21 cellular contexts compared by ENCODE assay signal in the genomic region with DNA sequence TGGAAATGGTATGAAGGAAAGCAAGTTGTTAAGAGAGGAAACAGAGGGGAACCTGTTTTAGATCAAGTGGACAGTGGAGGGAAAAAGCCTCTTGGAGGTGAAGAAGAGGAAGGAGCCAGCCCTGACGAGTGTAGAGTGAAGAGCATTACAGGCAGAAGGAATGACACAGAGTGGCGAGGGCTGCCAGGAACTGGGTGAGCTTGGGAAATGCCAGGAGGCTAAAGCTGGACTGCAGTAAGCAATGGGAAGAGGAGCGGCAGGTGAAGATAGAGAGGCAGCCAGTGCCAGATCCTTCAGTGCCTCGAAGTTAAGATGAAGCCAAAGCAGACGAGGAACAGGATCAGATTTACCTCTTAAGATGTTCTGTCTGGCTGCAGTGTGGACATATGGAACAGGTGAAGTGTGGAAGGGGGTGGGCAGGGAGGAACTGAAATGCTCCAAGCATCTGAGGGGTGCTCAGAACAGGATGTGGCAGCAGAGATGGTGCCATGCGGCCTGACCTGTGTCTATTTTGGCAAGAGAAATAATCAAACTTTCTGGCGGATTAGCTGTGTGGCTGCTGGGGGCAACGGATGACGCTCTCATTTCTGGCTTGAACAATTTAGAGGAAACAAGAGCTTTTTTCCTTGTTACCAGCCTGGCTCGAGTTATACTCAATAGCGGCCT.
DNase-seq lines count a peak whose midpoint lies in the region; ATAC-seq and TF ChIP-seq lines count a peak whose summit lies in the region.
"Had no signal": no experiment of that assay in that cellular context is flagged by ENCODE, and none has a peak within 500 bp of the region (broad histone marks: within the 10 kb centered on the region; RNA-seq: fewer than 3 reads in every experiment).

No MANE protein-coding gene starts in this region.

- no peak overlapping the region for H3K27ac Mint-ChIP-seq in endothelial cell (ENCODE audit: unreplicated experiment)
- H3K27ac Mint-ChIP-seq: CD4-positive, alpha-beta T cell had no signal

- no peaks in the 10 kb centered on the region for H3K27me3 Mint-ChIP-seq in endothelial cell (ENCODE audit: unreplicated experiment)
- H3K27me3 Mint-ChIP-seq: CD4-positive, alpha-beta T cell had no signal

- no peaks in the 10 kb centered on the region for H3K27me3 ChIP-seq in right atrium auricular region
- H3K27me3 ChIP-seq in H7 (ENCODE audit: control insufficient read depth, insufficient read depth, low read length): no peaks in the 10 kb centered on the region

- no peaks in the 10 kb centered on the region for H3K4me1 Mint-ChIP-seq in endothelial cell (ENCODE audit: unreplicated experiment)

- H3K4me3 ChIP-seq in right atrium auricular region (no peak overlapping the region), H7 (ENCODE audit: insufficient read depth, low read depth, low read length) (no peak overlapping the region)
- H3K4me3 ChIP-seq: PC-9 had no signal

- intact Hi-C loops in left cardiac atrium (cut with DNase I): no loop called here

- H3K36me3 Mint-ChIP-seq in endothelial cell (ENCODE audit: low read depth, unreplicated experiment): peaks cover 8% of the 10 kb centered on the region

- TF ChIP-seq CTCF in right atrium auricular region (IDR thresholded peaks at IDR 0.05) (no peak), endothelial cell (IDR thresholded peaks at IDR 0.05; ENCODE audit: unreplicated experiment) (no peak)

- H3K9me3 Mint-ChIP-seq in endothelial cell (ENCODE audit: unreplicated experiment): peaks cover 44% of the 10 kb centered on the region

- peak; percentile 29 to 43 for ATAC-seq in left cardiac atrium
- no peak for ATAC-seq in GM19351 (IDR thresholded peaks at IDR 0.05; ENCODE audit: unreplicated experiment)
- no peak for ATAC-seq in SK-N-SH treated with all-trans-retinoic acid at 6 μM for 48 hours

- peak overlapping the region in 1 of 2 donors; percentile 8 for H3K27ac ChIP-seq in right atrium auricular region
- H3K27ac ChIP-seq: HL-60, PC-9 had no signal

- peak overlapping the region; percentile 7 for H3K4me3 Mint-ChIP-seq in endothelial cell (ENCODE audit: unreplicated experiment)
- H3K4me3 Mint-ChIP-seq: CD4-positive, alpha-beta T cell had no signal

- H3K9me3 ChIP-seq in right atrium auricular region: no peaks in the 10 kb centered on the region

- DNase-seq in left cardiac atrium: no peak
- DNase-seq in right atrium auricular region (ENCODE audit: low spot score): no peak
- DNase-seq in NCI-H524 treated with DMSO at 0.1 percent for 48 hours (lab: John Stamatoyannopoulos, UW): peak; percentile 63
- DNase-seq in endothelial cell (ENCODE audit: low spot score): no peak
- DNase-seq in stimulated activated naive CD4-positive, alpha-beta T cell treated with Interleukin-2 at 50 U/mL for 16 hours (lab: John Stamatoyannopoulos, UW): no peak
- DNase-seq in H7: no peak
- DNase-seq: 8988T; ACHN; CD4-positive, alpha-beta T cell; COR-L47; NCI-H1105; NCI-H1436 treated with DMSO at 0.1 percent for 48 hours; NCI-H187 treated with DMSO at 0.1 percent for 48 hours; NCI-H2227 treated with DMSO at 0.1 percent for 48 hours; NK-92 treated with Interleukin-12 subunit alpha and Interleukin-12 subunit beta, amount 100 ng/mL, for 24 hours; PC-9; Right ventricle myocardium superior; T-helper 1 cell had no signal

- H3K4me1 ChIP-seq in right atrium auricular region: no peaks in the 10 kb centered on the region

- no peaks in the 10 kb centered on the region for H3K36me3 ChIP-seq in right atrium auricular region
- H3K36me3 ChIP-seq in H7 (replicated peaks; ENCODE audit: control insufficient read depth, insufficient read depth, low read length): no peaks in the 10 kb centered on the region

TF ChIP-seq in SK-N-SH treated with all-trans-retinoic acid at 6 μM for 48 hours, 23 proteins besides CTCF, POLR2A, EP300 and RAD21:
- TF ChIP-seq ZFP3 (CRISPR knock-in tag; IDR thresholded peaks at IDR 0.05): no peak
- no peak for TF ChIP-seq GLIS3 (CRISPR knock-in tag; IDR thresholded peaks at IDR 0.05)
- TF ChIP-seq ESRRG (CRISPR knock-in tag; IDR thresholded peaks at IDR 0.05): no peak
- TF ChIP-seq, protein P1, sequence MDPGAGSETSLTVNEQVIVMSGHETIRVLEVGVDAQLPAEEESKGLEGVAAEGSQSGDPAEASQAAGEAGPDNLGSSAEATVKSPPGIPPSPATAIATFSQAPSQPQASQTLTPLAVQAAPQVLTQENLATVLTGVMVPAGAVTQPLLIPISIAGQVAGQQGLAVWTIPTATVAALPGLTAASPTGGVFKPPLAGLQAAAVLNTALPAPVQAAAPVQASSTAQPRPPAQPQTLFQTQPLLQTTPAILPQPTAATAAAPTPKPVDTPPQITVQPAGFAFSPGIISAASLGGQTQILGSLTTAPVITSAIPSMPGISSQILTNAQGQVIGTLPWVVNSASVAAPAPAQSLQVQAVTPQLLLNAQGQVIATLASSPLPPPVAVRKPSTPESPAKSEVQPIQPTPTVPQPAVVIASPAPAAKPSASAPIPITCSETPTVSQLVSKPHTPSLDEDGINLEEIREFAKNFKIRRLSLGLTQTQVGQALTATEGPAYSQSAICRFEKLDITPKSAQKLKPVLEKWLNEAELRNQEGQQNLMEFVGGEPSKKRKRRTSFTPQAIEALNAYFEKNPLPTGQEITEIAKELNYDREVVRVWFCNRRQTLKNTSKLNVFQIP (CRISPR knock-in tag; IDR thresholded peaks at IDR 0.05; ENCODE audit: borderline replicate concordance, low read depth): no peak
- TF ChIP-seq ZNF70 (CRISPR knock-in tag; IDR thresholded peaks at IDR 0.05): no peak
- no peak for TF ChIP-seq BACH2 (CRISPR knock-in tag; IDR thresholded peaks at IDR 0.05; ENCODE audit: borderline replicate concordance)
- TF ChIP-seq, protein P2, sequence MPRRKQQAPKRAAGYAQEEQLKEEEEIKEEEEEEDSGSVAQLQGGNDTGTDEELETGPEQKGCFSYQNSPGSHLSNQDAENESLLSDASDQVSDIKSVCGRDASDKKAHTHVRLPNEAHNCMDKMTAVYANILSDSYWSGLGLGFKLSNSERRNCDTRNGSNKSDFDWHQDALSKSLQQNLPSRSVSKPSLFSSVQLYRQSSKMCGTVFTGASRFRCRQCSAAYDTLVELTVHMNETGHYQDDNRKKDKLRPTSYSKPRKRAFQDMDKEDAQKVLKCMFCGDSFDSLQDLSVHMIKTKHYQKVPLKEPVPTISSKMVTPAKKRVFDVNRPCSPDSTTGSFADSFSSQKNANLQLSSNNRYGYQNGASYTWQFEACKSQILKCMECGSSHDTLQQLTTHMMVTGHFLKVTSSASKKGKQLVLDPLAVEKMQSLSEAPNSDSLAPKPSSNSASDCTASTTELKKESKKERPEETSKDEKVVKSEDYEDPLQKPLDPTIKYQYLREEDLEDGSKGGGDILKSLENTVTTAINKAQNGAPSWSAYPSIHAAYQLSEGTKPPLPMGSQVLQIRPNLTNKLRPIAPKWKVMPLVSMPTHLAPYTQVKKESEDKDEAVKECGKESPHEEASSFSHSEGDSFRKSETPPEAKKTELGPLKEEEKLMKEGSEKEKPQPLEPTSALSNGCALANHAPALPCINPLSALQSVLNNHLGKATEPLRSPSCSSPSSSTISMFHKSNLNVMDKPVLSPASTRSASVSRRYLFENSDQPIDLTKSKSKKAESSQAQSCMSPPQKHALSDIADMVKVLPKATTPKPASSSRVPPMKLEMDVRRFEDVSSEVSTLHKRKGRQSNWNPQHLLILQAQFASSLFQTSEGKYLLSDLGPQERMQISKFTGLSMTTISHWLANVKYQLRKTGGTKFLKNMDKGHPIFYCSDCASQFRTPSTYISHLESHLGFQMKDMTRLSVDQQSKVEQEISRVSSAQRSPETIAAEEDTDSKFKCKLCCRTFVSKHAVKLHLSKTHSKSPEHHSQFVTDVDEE (CRISPR knock-in tag; IDR thresholded peaks at IDR 0.05): no peak
- TF ChIP-seq, protein P3, sequence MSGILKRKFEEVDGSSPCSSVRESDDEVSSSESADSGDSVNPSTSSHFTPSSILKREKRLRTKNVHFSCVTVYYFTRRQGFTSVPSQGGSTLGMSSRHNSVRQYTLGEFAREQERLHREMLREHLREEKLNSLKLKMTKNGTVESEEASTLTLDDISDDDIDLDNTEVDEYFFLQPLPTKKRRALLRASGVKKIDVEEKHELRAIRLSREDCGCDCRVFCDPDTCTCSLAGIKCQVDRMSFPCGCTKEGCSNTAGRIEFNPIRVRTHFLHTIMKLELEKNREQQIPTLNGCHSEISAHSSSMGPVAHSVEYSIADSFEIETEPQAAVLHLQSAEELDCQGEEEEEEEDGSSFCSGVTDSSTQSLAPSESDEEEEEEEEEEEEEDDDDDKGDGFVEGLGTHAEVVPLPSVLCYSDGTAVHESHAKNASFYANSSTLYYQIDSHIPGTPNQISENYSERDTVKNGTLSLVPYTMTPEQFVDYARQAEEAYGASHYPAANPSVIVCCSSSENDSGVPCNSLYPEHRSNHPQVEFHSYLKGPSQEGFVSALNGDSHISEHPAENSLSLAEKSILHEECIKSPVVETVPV (CRISPR knock-in tag; IDR thresholded peaks at IDR 0.05): no peak
- no peak for TF ChIP-seq ZNF565 (CRISPR knock-in tag; conservative IDR thresholded peaks at IDR 0.05; ENCODE audit: low read depth)
- TF ChIP-seq CSDC2 (CRISPR knock-in tag; IDR thresholded peaks at IDR 0.05): no peak
- no peak for TF ChIP-seq SNAI2 (CRISPR knock-in tag; IDR thresholded peaks at IDR 0.05)
- TF ChIP-seq TOX (CRISPR knock-in tag; IDR thresholded peaks at IDR 0.05; ENCODE audit: borderline replicate concordance): no peak
- TF ChIP-seq RARB (CRISPR knock-in tag; IDR thresholded peaks at IDR 0.05): no peak
- TF ChIP-seq ZC3H10 (CRISPR knock-in tag; IDR thresholded peaks at IDR 0.05): no peak
- TF ChIP-seq ZFP30 (CRISPR knock-in tag; IDR thresholded peaks at IDR 0.05): no peak

Comparison
In these comparisons a context has a peak if more than half of its experiments do, and no peak if none do; other contexts are left out.
1. ATAC-seq: peak in left cardiac atrium (2 of 2); none in GM19351 (single experiment) and SK-N-SH treated with all-trans-retinoic acid at 6 μM for 48 hours (single experiment).